In genomic region chr13:31514932-31515331, GRCh38 we compare ENCODE assay signal across 25 cellular contexts.
DNase-seq lines count a peak whose midpoint lies in the region; ATAC-seq, FAIRE-seq and TF ChIP-seq lines count a peak whose summit lies in the region.
"Had no signal": no experiment of that assay in that cellular context is flagged by ENCODE, and none has a peak within 500 bp of the region (broad histone marks: within the 10 kb centered on the region; RNA-seq: fewer than 3 reads in every experiment).

No MANE protein-coding gene starts in this region.

- H3K36me3 ChIP-seq in HepG2 (replicated peaks in 1 of 2; ENCODE audit: control insufficient read depth in 1 of 2, insufficient read depth in 2 of 2, low read length in 2 of 2) (no peaks in the 10 kb centered on the region), right lobe of liver (no peaks in the 10 kb centered on the region), adipocyte (ENCODE audit: control insufficient read depth, insufficient read depth, low read length, severe bottlenecking) (no peaks in the 10 kb centered on the region), suprapubic skin (no peaks in the 10 kb centered on the region)
- H3K36me3 ChIP-seq: BE2C; BLaER1 treated with 17β-estradiol and CSF1 and Interleukin-3, amounts not matched to agents 10 nM and 100 nM had no signal

- intact Hi-C loops in HepG2 (cut with micrococcal nuclease; ENCODE audit: unreplicated experiment) = no loop called here
- intact Hi-C loops in right lobe of liver (cut with DNase I) = no loop called here

- H3K4me1 ChIP-seq in HepG2 (ENCODE audit: insufficient read depth, low read length) (no peaks in the 10 kb centered on the region), right lobe of liver (no peaks in the 10 kb centered on the region), adipocyte (ENCODE audit: control insufficient read depth, insufficient read depth, low read length) (peaks cover 32% of the 10 kb centered on the region), suprapubic skin (no peaks in the 10 kb centered on the region)
- H3K4me1 ChIP-seq: A549 had no signal

- H3K9ac ChIP-seq in HepG2 (ENCODE audit: insufficient read depth, low read depth, low read length) (no peak overlapping the region), adipocyte (ENCODE audit: low read length) (peak overlapping the region; percentile 40)
- H3K9ac ChIP-seq: BLaER1 treated with 17β-estradiol and CSF1 and Interleukin-3, amounts not matched to agents 10 nM and 100 nM had no signal

- no peaks in the 10 kb centered on the region for H4K20me1 ChIP-seq in HepG2 (ENCODE audit: insufficient read depth, low read length)
- H4K20me1 ChIP-seq: BLaER1 treated with 17β-estradiol and CSF1 and Interleukin-3, amounts not matched to agents 10 nM and 100 nM had no signal

- no peak overlapping the region for H3K27ac ChIP-seq in HepG2 (ENCODE audit: extremely low read length, insufficient read depth, low read length)
- H3K27ac ChIP-seq in right lobe of liver = no peak overlapping the region
- peak overlapping the region; percentile 35 for H3K27ac ChIP-seq in suprapubic skin
- H3K27ac ChIP-seq: A549; BLaER1 treated with 17β-estradiol and CSF1 and Interleukin-3, amounts not matched to agents 10 nM and 100 nM had no signal

- H3K36me3 Mint-ChIP-seq in nephron (ENCODE audit: low read depth) = no peaks in the 10 kb centered on the region
- H3K36me3 Mint-ChIP-seq: CD14-positive monocyte; CD8-positive, alpha-beta memory T cell had no signal

- H3K27me3 Mint-ChIP-seq in nephron (ENCODE audit: low read depth) = no peaks in the 10 kb centered on the region

- no peak overlapping the region for H3K4me2 ChIP-seq in HepG2 (ENCODE audit: low read depth, low read length)
- H3K4me2 ChIP-seq: A549; BLaER1 treated with 17β-estradiol and CSF1 and Interleukin-3, amounts not matched to agents 10 nM and 100 nM had no signal

- WGBS in HepG2 (ENCODE audit: low lambda C conversion rate) = 0% methylated on average over 1 of the region's 1 CpG
- 80% methylated on average over 1 of the region's 1 CpG for WGBS in right lobe of liver (ENCODE audit: insufficient coverage, low coverage, low lambda C conversion rate, missing lambda C conversion rate)
- 92% methylated on average over 1 of the region's 1 CpG for WGBS in suprapubic skin

- no peaks in the 10 kb centered on the region for H3K9me3 Mint-ChIP-seq in nephron
- H3K9me3 Mint-ChIP-seq: CD4-positive, alpha-beta T cell had no signal

- H3K4me1 Mint-ChIP-seq in nephron = peaks cover 56% of the 10 kb centered on the region
- H3K4me1 Mint-ChIP-seq: CD14-positive monocyte; CD8-positive, alpha-beta memory T cell had no signal

- H3K4me3 ChIP-seq in HepG2 (replicated peaks in 1 of 3; ENCODE audit: insufficient read depth in 1 of 3, low read depth in 2 of 3, low read length in 3 of 3) = no peak overlapping the region
- no peak overlapping the region for H3K4me3 ChIP-seq in right lobe of liver
- peak overlapping the region; percentile 46 for H3K4me3 ChIP-seq in adipocyte (ENCODE audit: low read length)
- no peak overlapping the region for H3K4me3 ChIP-seq in suprapubic skin
- H3K4me3 ChIP-seq: A549; BLaER1 treated with 17β-estradiol and CSF1 and Interleukin-3, amounts not matched to agents 10 nM and 100 nM had no signal

- H3K4me3 Mint-ChIP-seq in nephron = no peak overlapping the region
- H3K4me3 Mint-ChIP-seq: CD14-positive monocyte; CD4-positive, alpha-beta T cell; CD8-positive, alpha-beta memory T cell had no signal

- no peaks in the 10 kb centered on the region for H3K27me3 ChIP-seq in HepG2 (ENCODE audit: control insufficient read depth in 1 of 2, insufficient read depth in 2 of 2, low read length in 2 of 2)
- peaks cover 0 to 10% of the 10 kb centered on the region in 2 donors for H3K27me3 ChIP-seq in right lobe of liver
- H3K27me3 ChIP-seq in adipocyte (replicated peaks; ENCODE audit: control insufficient read depth, insufficient read depth, low read length) = no peaks in the 10 kb centered on the region
- no peaks in the 10 kb centered on the region for H3K27me3 ChIP-seq in suprapubic skin
- H3K27me3 ChIP-seq: BE2C; BLaER1 treated with 17β-estradiol and CSF1 and Interleukin-3, amounts not matched to agents 10 nM and 100 nM had no signal

- in situ Hi-C loops in HepG2 (cut with HindIII; ENCODE audit: extremely low pct_ligation_motif_present, low pct_unique_long_range_greater_than_20kb) = no loop called here

- peak overlapping the region; percentile 32 to 77 (median 49) for H3K27ac Mint-ChIP-seq in nephron
- H3K27ac Mint-ChIP-seq: CD14-positive monocyte; CD4-positive, alpha-beta T cell; CD8-positive, alpha-beta memory T cell had no signal

- BruUV-seq in HepG2 (replicated peaks; lab: Mats Ljungman, UMichigan) = no TSS peak

- TF ChIP-seq POLR2A in HepG2 (IDR thresholded peaks at IDR 0.05; ENCODE audit: insufficient read depth in 1 of 2, low read depth in 2 of 2, low read length in 2 of 2) = no peak
- TF ChIP-seq POLR2A in right lobe of liver (IDR thresholded peaks at IDR 0.05) = no peak
- TF ChIP-seq POLR2A in suprapubic skin (IDR thresholded peaks at IDR 0.05) = no peak

- H3K79me2 ChIP-seq in HepG2 (ENCODE audit: insufficient read depth, low read length) = no peaks in the 10 kb centered on the region

- CTCF ChIA-PET in HepG2 (lab: Yijun Ruan, JAX; ENCODE audit: low intra/inter-chr PET ratio, low total read pairs) = no interaction called here

- no peak for TF ChIP-seq EP300 in HepG2 (IDR thresholded peaks at IDR 0.05; ENCODE audit: low read depth in 2 of 2, low read length in 2 of 2)
- TF ChIP-seq EP300 in HepG2 (CRISPR knock-in tag; IDR thresholded peaks at IDR 0.05; ENCODE audit: borderline replicate concordance) = no peak
- TF ChIP-seq EP300 in suprapubic skin (IDR thresholded peaks at IDR 0.05) = no peak

- H3K9me3 ChIP-seq in HepG2 (ENCODE audit: low read length) = no peaks in the 10 kb centered on the region
- H3K9me3 ChIP-seq in right lobe of liver = no peaks in the 10 kb centered on the region
- H3K9me3 ChIP-seq in adipocyte (ENCODE audit: control insufficient read depth, low read length) = no peaks in the 10 kb centered on the region
- no peaks in the 10 kb centered on the region for H3K9me3 ChIP-seq in suprapubic skin
- H3K9me3 ChIP-seq: A549; BE2C; BLaER1 treated with 17β-estradiol and CSF1 and Interleukin-3, amounts not matched to agents 10 nM and 100 nM had no signal

- no peak for FAIRE-seq in HepG2 (lab: Jason Lieb, UNC)
- FAIRE-seq: A549, GM12891, GM18507 had no signal

- no peak for TF ChIP-seq RAD21 in HepG2 (CRISPR knock-in tag; IDR thresholded peaks at IDR 0.05)

- DNase-seq in HepG2 (ENCODE audit: low spot score) (no peak), right lobe of liver (no peak), adipocyte (ENCODE audit: low read depth) (no peak), suprapubic skin (ENCODE audit: low spot score in 2 of 2) (no peak), NCI-H1417 treated with DMSO at 0.1 percent for 48 hours (lab: John Stamatoyannopoulos, UW) (no peak), cerebellar cortex (ENCODE audit: low spot score) (no peak)
- DNase-seq: 8988T; ACHN; AML-193; BE2C; CD4-positive, alpha-beta T cell; CD8-positive, alpha-beta memory T cell; DMS53; DMS79 treated with DMSO at 0.1 percent for 48 hours; GF-D8; GOT3; H7; HCEC 1CT had no signal

- TF ChIP-seq CTCF in HepG2 (CRISPR knock-in tag; IDR thresholded peaks at IDR 0.05) (no peak), right lobe of liver (IDR thresholded peaks at IDR 0.05) (no peak), nephron (IDR thresholded peaks at IDR 0.05; ENCODE audit: unreplicated experiment in 3 of 3) (no peak), suprapubic skin (IDR thresholded peaks at IDR 0.05) (no peak)

- ATAC-seq in HepG2 (no peak), right lobe of liver (no peak), HG03571 (IDR thresholded peaks at IDR 0.05; ENCODE audit: unreplicated experiment) (no peak)
- ATAC-seq: A549 had no signal

- POLR2A ChIA-PET in HepG2 (lab: Yijun Ruan, JAX) = no interaction called here

- H2AFZ ChIP-seq in HepG2 (ENCODE audit: low read length) = no peak overlapping the region

TF ChIP-seq in HepG2, 621 proteins besides CTCF, POLR2A, EP300 and RAD21:
- TF ChIP-seq ZFAT (CRISPR knock-in tag; conservative IDR thresholded peaks at IDR 0.05) (no peak), CREB1 (IDR thresholded peaks at IDR 0.05) (peak; percentile 44; the same call in 1 of the 2 replicates), CREB1 (CRISPR knock-in tag; IDR thresholded peaks at IDR 0.05) (no peak)
TF ChIP-seq in HepG2: peak in this region for 1.
